Comparison of ENCODE assay signal across 27 cellular contexts in genomic region chr20:53079883-53080282, GRCh38.
DNase-seq lines count a peak whose midpoint lies in the region; ATAC-seq and TF ChIP-seq lines count a peak whose summit lies in the region.
"Had no signal": no experiment of that assay in that cellular context is flagged by ENCODE, and none has a peak within 500 bp of the region (broad histone marks: within the 10 kb centered on the region; RNA-seq: fewer than 3 reads in every experiment).

No MANE protein-coding gene starts in this region.

- H3K4me1 ChIP-seq in left ventricle myocardium inferior (peaks cover 40% of the 10 kb centered on the region), heart left ventricle (peaks cover 0 to 44% (median 15%) of the 10 kb centered on the region in 12 donors), muscle layer of duodenum (ENCODE audit: control insufficient read depth in 1 of 2, insufficient read depth in 2 of 2, low read length in 2 of 2) (peaks cover 5 to 11% of the 10 kb centered on the region in 2 donors)
- H3K4me1 ChIP-seq: HAP-1 had no signal

- intact Hi-C loops in left ventricle myocardium inferior (cut with micrococcal nuclease), result no loop called here
- intact Hi-C loops in heart left ventricle (cut with DNase I), result no loop called here

- H3K9me3 ChIP-seq in left ventricle myocardium inferior (replicated peaks) (no peaks in the 10 kb centered on the region), heart left ventricle (no peaks in the 10 kb centered on the region), muscle layer of duodenum (ENCODE audit: control insufficient read depth in 1 of 2, low read length in 2 of 2) (no peaks in the 10 kb centered on the region)
- H3K9me3 ChIP-seq: HAP-1, tibial artery had no signal

- TF ChIP-seq CTCF in left ventricle myocardium inferior (IDR thresholded peaks at IDR 0.05; ENCODE audit: borderline replicate concordance) (no peak), heart left ventricle (IDR thresholded peaks at IDR 0.05) (no peak)

- H3K36me3 ChIP-seq in left ventricle myocardium inferior (no peaks in the 10 kb centered on the region), heart left ventricle (no peaks in the 10 kb centered on the region), muscle layer of duodenum (ENCODE audit: control insufficient read depth in 1 of 2, insufficient read depth in 2 of 2, low read length in 2 of 2) (no peaks in the 10 kb centered on the region)
- H3K36me3 ChIP-seq: HAP-1, tibial artery had no signal

- 75 to 86% (median 78%) methylated on average over 5 of the region's 5 CpGs for WGBS in heart left ventricle, 4 donors

- DNase-seq in left ventricle myocardium inferior (no peak), heart left ventricle (no peak), dermis blood vessel endothelial cell (peak; percentile 25), NCI-H524 treated with DMSO at 0.1 percent for 48 hours (lab: John Stamatoyannopoulos, UW) (no peak), HT-29 (ENCODE audit: low spot score) (no peak)
- DNase-seq in activated CD4-positive, CD25-positive, alpha-beta regulatory T cell treated with anti-CD3 and anti-CD28 coated beads, Interleukin-2, amount 50 U/mL, for 72 hours, result no peak
- DNase-seq: activated CD4-positive, alpha-beta T cell treated with anti-CD3 and anti-CD28 coated beads for 1 hour; activated naive CD4-positive, alpha-beta T cell treated with Interleukin-2 at 50 U/mL for 16 hours; activated T-cell treated with anti-CD3 and anti-CD28 coated beads, Interleukin-2, amount 50 U/mL, for 48 hours; amniotic stem cell; COR-L47; dorsolateral prefrontal cortex; left colon; NCI-H1930; NCI-H2171 treated with DMSO at 0.1 percent for 48 hours; NCI-H510A; OCI-M1; stimulated activated CD4-positive, alpha-beta T cell treated with anti-CD3 and anti-CD28 coated beads, Interleukin-12 subunit alpha, Interleukin-12 subunit beta, amount 100 ng/mL, for 4 hours; stimulated activated CD4-positive, alpha-beta T cell treated with anti-CD3 and anti-CD28 coated beads, Interleukin-2, amount 100 ng/mL, for 48 hours; tibial artery had no signal

- H3K27me3 ChIP-seq in left ventricle myocardium inferior (ENCODE audit: low read depth) (no peaks in the 10 kb centered on the region), heart left ventricle (no peaks in the 10 kb centered on the region), muscle layer of duodenum (ENCODE audit: low read depth, low read length) (no peaks in the 10 kb centered on the region)
- H3K27me3 ChIP-seq: tibial artery had no signal

- no peak for ATAC-seq in heart left ventricle
- ATAC-seq: GM12878, left colon had no signal

- no peak for TF ChIP-seq POLR2A in heart left ventricle (IDR thresholded peaks at IDR 0.05)

- H3K4me3 ChIP-seq in left ventricle myocardium inferior, result no peak overlapping the region
- H3K4me3 ChIP-seq in heart left ventricle, result no peak overlapping the region
- no peak overlapping the region for H3K4me3 ChIP-seq in muscle layer of duodenum (ENCODE audit: low read depth in 1 of 2, low read length in 2 of 2)
- H3K4me3 ChIP-seq: dorsolateral prefrontal cortex, GM12878, HAP-1, SK-N-MC, tibial artery had no signal

- peak overlapping the region; percentile 27 for H3K27ac ChIP-seq in left ventricle myocardium inferior (replicated peaks)
- peak overlapping the region in 2 of 12 donors; percentile 27 to 58 for H3K27ac ChIP-seq in heart left ventricle
- peak overlapping the region; percentile 26 for H3K27ac ChIP-seq in muscle layer of duodenum (ENCODE audit: low read length)
- H3K27ac ChIP-seq: C4-2B, HL-60, KMS-11, SK-N-MC, tibial artery had no signal
